Comparison of ENCODE assay signal across 8 cellular contexts in the genomic region with DNA sequence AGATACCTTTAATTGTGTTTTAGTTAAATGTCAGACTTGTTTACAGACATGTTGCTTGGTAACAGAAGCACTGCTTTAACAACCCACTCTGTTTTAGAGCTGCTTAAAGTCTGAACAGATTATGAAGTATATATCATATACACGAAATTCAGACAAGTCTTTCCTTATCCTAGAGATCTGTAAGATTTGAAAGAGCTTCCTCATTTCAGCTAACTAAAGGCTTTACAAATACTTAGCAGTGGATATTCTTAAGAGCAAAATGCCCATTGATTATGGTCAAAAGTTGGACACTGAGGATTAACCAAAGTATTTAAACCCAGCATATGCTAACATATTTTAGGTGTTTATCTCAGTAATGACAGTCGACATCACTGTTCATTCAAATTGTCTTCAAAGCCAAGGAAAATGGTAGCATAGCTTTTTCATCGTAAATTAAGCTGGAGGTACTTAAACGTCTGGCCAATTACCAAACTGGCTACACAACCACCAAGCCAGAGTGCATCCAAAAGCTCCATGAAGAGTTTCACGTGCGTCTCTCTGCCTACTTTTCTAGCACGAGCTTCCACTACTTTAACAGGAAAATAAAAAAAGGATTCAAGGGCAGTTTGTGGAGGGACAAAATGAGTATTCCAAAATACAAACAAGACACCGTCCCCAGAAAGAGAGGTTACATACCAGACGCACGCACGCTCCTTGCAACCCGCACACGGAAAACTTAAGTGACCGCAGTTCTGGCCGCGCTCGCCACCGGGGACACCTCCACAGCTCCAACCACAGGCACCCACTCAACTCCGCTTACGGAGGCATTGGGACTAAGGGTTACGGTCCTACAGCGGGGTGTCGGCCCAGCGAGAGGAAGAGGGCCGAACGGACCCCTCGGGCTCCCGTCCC. TPM values are rescaled to one million over a fixed set of nuclear protein-coding genes. Genes with fewer than 3 reads are reported as not detected.
DNase-seq lines count a peak whose midpoint lies in the region; ATAC-seq and TF ChIP-seq lines count a peak whose summit lies in the region.

No MANE protein-coding gene starts in this region.

- H3K4me2 ChIP-seq in smooth muscle cell = peak overlapping the region; percentile 88

- H3K9me3 ChIP-seq in iPS-18a (ENCODE audit: control insufficient read depth, low read depth, low read length) (no peaks in the 10 kb centered on the region), smooth muscle cell (replicated peaks; ENCODE audit: low read depth) (no peaks in the 10 kb centered on the region)

- peak overlapping the region; percentile 90 for H2AFZ ChIP-seq in smooth muscle cell (ENCODE audit: low read depth)

- peak overlapping the region; percentile 94 for H3K4me3 Mint-ChIP-seq in activated naive CD4-positive, alpha-beta T cell treated with anti-CD3 and anti-CD28 coated beads, Interleukin-2, amount 10 ng/mL, durations not matched to agents 7 days and 5 days

- peaks cover 27% of the 10 kb centered on the region for H3K36me3 Mint-ChIP-seq in activated naive CD4-positive, alpha-beta T cell treated with anti-CD3 and anti-CD28 coated beads, Interleukin-2, amount 10 ng/mL, durations not matched to agents 7 days and 5 days

- peak overlapping the region; percentile 93 for H3K27ac Mint-ChIP-seq in activated naive CD4-positive, alpha-beta T cell treated with anti-CD3 and anti-CD28 coated beads, Interleukin-2, amount 10 ng/mL, durations not matched to agents 7 days and 5 days

- H3K4me3 ChIP-seq in iPS-18a (ENCODE audit: low read length) (peak overlapping the region; percentile 96), smooth muscle cell (peak overlapping the region; percentile 77)

- peaks cover 10% of the 10 kb centered on the region for H3K9me3 Mint-ChIP-seq in activated naive CD4-positive, alpha-beta T cell treated with anti-CD3 and anti-CD28 coated beads, Interleukin-2, amount 10 ng/mL, durations not matched to agents 7 days and 5 days

- H3K36me3 ChIP-seq in iPS-18a (ENCODE audit: control insufficient read depth, low read depth, low read length) = no peaks in the 10 kb centered on the region
- H3K36me3 ChIP-seq in smooth muscle cell (ENCODE audit: low read depth) = no peaks in the 10 kb centered on the region

- H3K27me3 Mint-ChIP-seq in activated naive CD4-positive, alpha-beta T cell treated with anti-CD3 and anti-CD28 coated beads, Interleukin-2, amount 10 ng/mL, durations not matched to agents 7 days and 5 days = peaks cover 10% of the 10 kb centered on the region

- ATAC-seq in HG02943 (IDR thresholded peaks at IDR 0.05; ENCODE audit: low read depth, unreplicated experiment) = peak; percentile 43

- no peak for DNase-seq in activated naive CD4-positive, alpha-beta T cell treated with anti-CD3 and anti-CD28 coated beads, Interleukin-2, amount 10 ng/mL, durations not matched to agents 7 days and 5 days
- DNase-seq in activated naive CD4-positive, alpha-beta T cell treated with Interleukin-2 at 50 U/mL for 16 hours = no peak
- peak; percentile 46 for DNase-seq in NCI-H510A treated with DMSO at 0.1 percent for 48 hours (lab: John Stamatoyannopoulos, UW)
- DNase-seq in astrocyte of the hippocampus (ENCODE audit: low read depth, low spot score) = peak; percentile 13
- no peak for DNase-seq in smooth muscle cell (lab: John Stamatoyannopoulos, UW; ENCODE audit: unreplicated experiment)
- DNase-seq in islet precursor cell = no peak

- peak overlapping the region; percentile 82 for H3K9ac ChIP-seq in iPS-18a (ENCODE audit: low read length)
- peak overlapping the region; percentile 93 for H3K9ac ChIP-seq in smooth muscle cell (ENCODE audit: low read depth)

- CTCF ChIA-PET in activated naive CD4-positive, alpha-beta T cell treated with anti-CD3 and anti-CD28 coated beads, Interleukin-2, amount 10 ng/mL, durations not matched to agents 7 days and 5 days (lab: Charles Lee) = interaction anchor here (1.0 to 1.7 kb wide), 3 partner anchors 24 to 310 kb away, joined by 3 to 9 read pairs (median 3); a partner anchor contains a TSS

- peaks cover 25% of the 10 kb centered on the region for H3K79me2 ChIP-seq in smooth muscle cell (ENCODE audit: low read depth)

- H3F3A ChIP-seq in smooth muscle cell (ENCODE audit: low read depth) = no peaks in the 10 kb centered on the region

- peaks cover 7% of the 10 kb centered on the region for H3K27me3 ChIP-seq in iPS-18a (ENCODE audit: control insufficient read depth, insufficient read depth, low read length)
- H3K27me3 ChIP-seq in smooth muscle cell (ENCODE audit: low read depth) = no peaks in the 10 kb centered on the region

- H3K4me1 Mint-ChIP-seq in activated naive CD4-positive, alpha-beta T cell treated with anti-CD3 and anti-CD28 coated beads, Interleukin-2, amount 10 ng/mL, durations not matched to agents 7 days and 5 days = peaks cover 34% of the 10 kb centered on the region

- TF ChIP-seq CTCF in smooth muscle cell (IDR thresholded peaks at IDR 0.05; ENCODE audit: borderline replicate concordance, insufficient read depth, poor library complexity, severe bottlenecking) = no peak

- peaks cover 3% of the 10 kb centered on the region for H3K4me1 ChIP-seq in iPS-18a (ENCODE audit: control insufficient read depth, low read depth, low read length)
- peaks cover 10% of the 10 kb centered on the region for H3K4me1 ChIP-seq in smooth muscle cell (ENCODE audit: low read depth)

- whole genome bisulfite sequencing in smooth muscle cell (ENCODE audit: low lambda C conversion rate) = 2% methylated on average over 28 of the region's 28 CpGs

- H3K27ac ChIP-seq in iPS-18a (ENCODE audit: low read length) = no peak overlapping the region
- H3K27ac ChIP-seq in smooth muscle cell (ENCODE audit: low read depth) = peak overlapping the region; percentile 93

- H4K20me1 ChIP-seq in smooth muscle cell (ENCODE audit: low read depth) = no peaks in the 10 kb centered on the region

RNA-seq across cellular contexts. Expression of a gene that starts 0.5 kb away (rescaled TPM):
- total RNA-seq in smooth muscle cell = 12.6 and 30.3 TPM in 2 replicates
- polyA plus RNA-seq in smooth muscle cell = 2.8 and 9.0 TPM in 2 replicates

Comparison
In these comparisons a context has a peak if more than half of its experiments do, and no peak if none do; other contexts are left out.
1. DNase-seq: peak in NCI-H510A treated with DMSO at 0.1 percent for 48 hours (single experiment) and astrocyte of the hippocampus (single experiment); none in activated naive CD4-positive, alpha-beta T cell treated with anti-CD3 and anti-CD28 coated beads, Interleukin-2, amount 10 ng/mL, durations not matched to agents 7 days and 5 days (single experiment), activated naive CD4-positive, alpha-beta T cell treated with Interleukin-2 at 50 U/mL for 16 hours (single experiment), smooth muscle cell (single experiment) and islet precursor cell (single experiment).